9 cellular contexts compared by ENCODE assay signal in the genomic region with DNA sequence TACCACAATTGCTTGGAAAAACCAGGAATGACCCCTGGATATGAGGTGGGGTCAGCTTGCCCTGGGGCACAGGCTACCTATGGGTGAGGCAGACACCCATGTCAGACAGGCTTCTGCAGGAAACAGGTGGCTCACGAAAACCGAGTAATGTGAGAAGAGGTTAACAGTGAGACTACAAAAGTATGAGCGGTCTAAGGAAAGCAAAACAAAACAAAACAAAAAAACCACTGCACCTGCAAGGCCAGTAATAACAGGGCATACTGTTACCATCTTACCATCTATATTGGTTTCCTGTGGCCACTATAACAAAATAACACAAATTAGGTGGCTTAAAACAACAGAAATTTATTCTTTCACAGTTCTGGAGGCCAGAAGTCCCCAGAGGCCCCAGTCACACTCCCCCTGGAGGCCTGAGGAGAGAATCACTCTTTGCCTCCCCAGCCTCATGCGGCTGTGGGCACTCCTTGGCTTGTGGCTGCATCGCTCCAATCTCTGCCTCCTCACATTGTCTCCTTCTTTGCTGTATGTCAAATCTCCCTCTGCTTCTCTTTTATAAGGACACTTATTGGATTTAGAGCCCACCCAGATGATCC.
A peak's percentile ranks its signal among the peaks of the same experiment; 100 is the strongest.
DNase-seq lines count a peak whose midpoint lies in the region; ATAC-seq and TF ChIP-seq lines count a peak whose summit lies in the region.
"Had no signal": no experiment of that assay in that cellular context is flagged by ENCODE, and none has a peak within 500 bp of the region (broad histone marks: within the 10 kb centered on the region; RNA-seq: fewer than 3 reads in every experiment).

No MANE protein-coding gene starts in this region.

- H3K27me3 Mint-ChIP-seq in endodermal cell (ENCODE audit: insufficient read depth) (peaks cover 13% of the 10 kb centered on the region), osteocyte (ENCODE audit: unreplicated experiment) (peaks cover 3% of the 10 kb centered on the region)

- TF ChIP-seq CTCF in endodermal cell (conservative IDR thresholded peaks at IDR 0.05): peak; percentile 42
- TF ChIP-seq CTCF in osteocyte (IDR thresholded peaks at IDR 0.05): no peak

- no peak overlapping the region for H3K4me3 ChIP-seq in endodermal cell (ENCODE audit: low read length)
- H3K4me3 ChIP-seq: thyroid gland had no signal

- peaks cover 14% of the 10 kb centered on the region for H3K27me3 ChIP-seq in endodermal cell (ENCODE audit: control insufficient read depth, insufficient read depth, low read length, poor library complexity, severe bottlenecking)
- H3K27me3 ChIP-seq: thyroid gland had no signal

- H3K4me3 Mint-ChIP-seq in endodermal cell (no peak overlapping the region), osteocyte (ENCODE audit: unreplicated experiment) (no peak overlapping the region)

- H3K9me3 Mint-ChIP-seq in endodermal cell (peaks cover 7% of the 10 kb centered on the region), osteocyte (ENCODE audit: unreplicated experiment) (no peaks in the 10 kb centered on the region)

- H3K4me1 Mint-ChIP-seq in endodermal cell (peaks cover 16% of the 10 kb centered on the region), osteocyte (ENCODE audit: unreplicated experiment) (peaks cover 5% of the 10 kb centered on the region)

- H3K36me3 ChIP-seq in endodermal cell (ENCODE audit: control insufficient read depth, insufficient read depth, low read length): no peaks in the 10 kb centered on the region
- H3K36me3 ChIP-seq: thyroid gland had no signal

- 95% methylated on average over 5 of the region's 5 CpGs for WGBS in endodermal cell (ENCODE audit: insufficient coverage in 1 of 2, insufficient read length in 1 of 2), 2 experiments

- peak; percentile 16 for DNase-seq in NCI-H2196 (lab: John Stamatoyannopoulos, UW; ENCODE audit: unreplicated experiment)
- no peak for DNase-seq in NCI-H2196 treated with DMSO at 0.1 percent for 48 hours (lab: John Stamatoyannopoulos, UW; ENCODE audit: unreplicated experiment)
- no peak for DNase-seq in endodermal cell
- no peak for DNase-seq in HCEC 1CT
- DNase-seq in osteocyte (ENCODE audit: extremely low spot score, unreplicated experiment): no peak
- DNase-seq in UCSD-AML1 (lab: John Stamatoyannopoulos, UW; ENCODE audit: unreplicated experiment): no peak
- DNase-seq: thyroid gland had no signal

- ATAC-seq in GM21515 (IDR thresholded peaks at IDR 0.05; ENCODE audit: unreplicated experiment): peak; percentile 83
- peak; percentile 63 for ATAC-seq in HG03342 (IDR thresholded peaks at IDR 0.05; ENCODE audit: unreplicated experiment)

- H3K27ac ChIP-seq in endodermal cell (ENCODE audit: low read depth, low read length): no peak overlapping the region
- H3K27ac ChIP-seq: thyroid gland had no signal

- H3K27ac Mint-ChIP-seq in endodermal cell (no peak overlapping the region), osteocyte (ENCODE audit: unreplicated experiment) (no peak overlapping the region)

- H3K9me3 ChIP-seq in endodermal cell (ENCODE audit: control insufficient read depth, low read length): no peaks in the 10 kb centered on the region
- H3K9me3 ChIP-seq: thyroid gland had no signal

- peaks cover 7% of the 10 kb centered on the region for H3K4me1 ChIP-seq in endodermal cell (ENCODE audit: control insufficient read depth, insufficient read depth, low read length)
- H3K4me1 ChIP-seq: thyroid gland had no signal

- H3K36me3 Mint-ChIP-seq in endodermal cell (ENCODE audit: low read depth): no peaks in the 10 kb centered on the region
- no peaks in the 10 kb centered on the region for H3K36me3 Mint-ChIP-seq in osteocyte (ENCODE audit: unreplicated experiment)

- no peak overlapping the region for H3K9ac ChIP-seq in endodermal cell (ENCODE audit: extremely low read depth, low read length, poor library complexity, severe bottlenecking)
